ENCODE assay signal across 8 cellular contexts in the genomic region with DNA sequence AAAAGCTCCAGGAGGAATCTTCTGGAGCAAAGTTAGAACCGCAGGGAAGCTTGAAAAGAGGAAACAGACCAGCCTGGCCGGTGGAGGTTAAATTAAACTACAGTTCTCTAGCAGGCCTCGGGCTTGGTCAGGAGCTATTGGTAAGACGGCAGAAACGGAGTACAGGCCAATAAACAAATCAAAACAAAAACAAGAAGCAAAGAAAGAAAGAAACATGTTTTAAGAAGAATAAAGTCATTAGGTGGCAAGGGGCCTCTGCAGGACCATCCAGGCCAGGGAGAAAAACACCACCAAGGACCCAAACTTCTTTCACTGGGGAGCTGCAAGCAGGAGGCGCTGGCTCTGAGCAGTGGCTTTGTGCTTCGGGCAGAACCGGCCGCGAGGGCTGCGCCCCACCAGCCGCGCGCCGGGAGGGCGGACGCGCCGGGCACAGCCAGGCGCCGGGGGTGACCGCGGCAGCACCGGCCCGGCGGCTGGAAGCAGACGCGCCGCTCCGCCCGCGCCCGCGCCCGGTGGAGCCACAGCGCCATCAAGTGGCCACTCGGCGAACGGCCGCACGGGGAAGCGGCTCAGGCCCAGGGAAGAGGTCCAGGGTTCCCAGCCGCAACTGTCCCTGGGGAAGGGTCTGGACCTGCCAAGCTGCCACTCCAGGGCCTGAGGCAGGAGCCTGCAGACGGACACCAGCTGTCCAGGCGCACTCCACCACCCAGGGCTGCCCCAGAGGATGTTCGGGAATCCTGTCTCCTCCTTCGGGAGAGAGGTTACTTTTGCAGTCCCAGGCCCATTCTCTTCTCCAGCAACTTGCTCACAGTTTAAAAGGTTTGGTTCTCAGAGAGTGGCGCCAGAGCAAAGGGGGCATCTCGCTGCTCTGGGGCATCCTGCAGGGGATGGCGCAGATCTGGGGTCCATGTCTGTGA.
DNase-seq lines count a peak whose midpoint lies in the region; ATAC-seq and TF ChIP-seq lines count a peak whose summit lies in the region.

No MANE protein-coding gene starts in this region.

- peak; percentile 90 for TF ChIP-seq CTCF in AG04449 (IDR thresholded peaks at IDR 0.05; ENCODE audit: insufficient read depth, low read length, missing control alignments)
- peak; percentile 68 for TF ChIP-seq CTCF in choroid plexus epithelial cell (conservative IDR thresholded peaks at IDR 0.05; ENCODE audit: low read depth, low read length)

- peak; percentile 70 for ATAC-seq in GM18519 (IDR thresholded peaks at IDR 0.05; ENCODE audit: low FRiP score, unreplicated experiment)
- ATAC-seq in HG02981 (IDR thresholded peaks at IDR 0.05; ENCODE audit: unreplicated experiment) = peak; percentile 89
- ATAC-seq in left lobe of liver = peak; percentile 100

- H3K4me3 ChIP-seq in AG04449 (ENCODE audit: low read depth, low read length) = peak overlapping the region; percentile 40
- H3K4me3 ChIP-seq in choroid plexus epithelial cell (ENCODE audit: low read depth, low read length) = peak overlapping the region; percentile 49

- POLR2A ChIA-PET in AG04449 (lab: Yijun Ruan, JAX) = interaction anchor here (0.7 to 1.3 kb wide), 3 partner anchors 201 to 252 kb away, joined by 3 read pairs; no protein-coding TSS in a partner anchor

- no peak for DNase-seq in AG04449 (ENCODE audit: low read depth, low spot score)
- peak; percentile 71 for DNase-seq in NCI-H2171 treated with DMSO at 0.1 percent for 48 hours (lab: John Stamatoyannopoulos, UW)
- DNase-seq in activated CD4-positive, alpha-beta T cell treated with anti-CD3 and anti-CD28 coated beads for 1 hour = peak; percentile 27
- DNase-seq in choroid plexus epithelial cell (ENCODE audit: low read depth) = peak; percentile 69
- peak; percentile 73 for DNase-seq in left lobe of liver (ENCODE audit: low spot score)
- DNase-seq in stimulated activated CD4-positive, alpha-beta T cell treated with anti-CD3 and anti-CD28 coated beads, Interleukin-2, amount 100 ng/mL, for 48 hours = peak; percentile 74 to 75

- CTCF ChIA-PET in AG04449 (lab: Yijun Ruan, JAX) = interaction anchor here (0.6 to 6.5 kb wide), 32 partner anchors 10 to 1772 kb away, joined by 3 to 68 read pairs (median 4); a partner anchor contains a TSS
